In genomic region chr6:15066433-15067337, GRCh38 we compare ENCODE assay signal across 8 cellular contexts.
DNase-seq lines count a peak whose midpoint lies in the region; ATAC-seq lines count a peak whose summit lies in the region.

No MANE protein-coding gene starts in this region.

- no peaks in the 10 kb centered on the region for H3K9me3 ChIP-seq in T-helper 17 cell (ENCODE audit: control insufficient read depth, low read length, poor library complexity, severe bottlenecking)

- no peaks in the 10 kb centered on the region for H3K36me3 Mint-ChIP-seq in T-helper 17 cell (ENCODE audit: low read depth)

- no peak overlapping the region for H3K4me3 Mint-ChIP-seq in T-helper 17 cell

- ATAC-seq in T-helper 17 cell (peak; percentile 35), GM21737 (IDR thresholded peaks at IDR 0.05; ENCODE audit: unreplicated experiment) (no peak)

- DNase-seq in ELR (ENCODE audit: low read depth) (peak; percentile 50), T-helper 17 cell (no peak), glomerular endothelial cell (ENCODE audit: extremely low read depth, low read depth, low spot score) (peak; percentile 39), renal cortical epithelial cell (ENCODE audit: low read depth) (peak; percentile 63), cerebellar cortex (ENCODE audit: low spot score) (no peak), KG1 (lab: John Stamatoyannopoulos, UW) (no peak)
- no peak for DNase-seq in NK-92 treated with Interleukin-12 subunit alpha and Interleukin-12 subunit beta, amount 100 ng/mL, for 24 hours (lab: John Stamatoyannopoulos, UW)

- H3K4me1 Mint-ChIP-seq in T-helper 17 cell = no peaks in the 10 kb centered on the region

- no peak overlapping the region for H3K27ac Mint-ChIP-seq in T-helper 17 cell

- H3K27me3 Mint-ChIP-seq in T-helper 17 cell = no peaks in the 10 kb centered on the region

Comparison
In these comparisons a context has a peak if more than half of its experiments do, and no peak if none do; other contexts are left out.
1. DNase-seq: peak in ELR (single experiment), glomerular endothelial cell (single experiment) and renal cortical epithelial cell (single experiment); none in T-helper 17 cell (0 of 3), cerebellar cortex (single experiment), KG1 (single experiment) and NK-92 treated with Interleukin-12 subunit alpha and Interleukin-12 subunit beta, amount 100 ng/mL, for 24 hours (single experiment).